10 cellular contexts compared by ENCODE assay signal in the genomic region with DNA sequence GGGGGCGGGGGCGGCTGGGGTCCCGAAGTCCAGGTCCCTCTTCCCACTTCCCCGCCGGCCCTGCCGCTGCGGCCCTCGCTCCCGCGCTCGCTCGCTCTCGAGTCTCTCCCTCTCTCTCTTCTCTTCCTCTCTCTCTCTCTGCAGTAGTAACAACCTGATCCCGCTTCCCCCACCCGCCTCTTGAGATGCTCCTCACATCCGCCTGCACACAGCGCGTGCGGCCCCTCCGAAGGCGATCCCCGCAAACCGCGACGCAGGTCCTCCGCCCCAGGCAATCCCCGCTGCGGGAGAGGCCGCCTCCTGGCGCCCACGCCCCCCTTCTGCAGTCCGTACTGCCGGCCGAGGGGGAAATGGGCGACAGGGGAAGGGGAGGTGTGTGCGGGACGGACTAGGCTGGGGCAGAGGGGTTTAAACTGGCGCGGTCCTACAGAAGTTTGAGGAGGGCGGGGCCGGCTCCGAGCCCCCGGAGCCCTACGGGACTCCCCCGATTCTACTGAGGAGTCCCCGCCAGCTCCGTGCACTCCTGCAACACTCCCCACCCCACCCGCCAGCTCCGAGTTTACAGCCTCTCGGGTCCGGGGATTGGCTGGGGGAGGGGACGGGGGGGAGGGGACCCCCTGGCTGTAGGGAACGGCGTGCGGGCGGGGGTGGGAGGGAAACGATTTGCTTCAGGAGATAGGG. TPM values are rescaled to one million over a fixed set of nuclear protein-coding genes. Genes with fewer than 3 reads are reported as not detected.
DNase-seq lines count a peak whose midpoint lies in the region; ATAC-seq, FAIRE-seq and TF ChIP-seq lines count a peak whose summit lies in the region.
"Not testable (repeated sequence)": the region's sequence is repeated elsewhere in the genome, so short reads cannot be mapped to it uniquely, and the experiment has no call there.
"Had no signal": no experiment of that assay in that cellular context is flagged by ENCODE, and none has a peak within 500 bp of the region (broad histone marks: within the 10 kb centered on the region; RNA-seq: fewer than 3 reads in every experiment).

No MANE protein-coding gene starts in this region.

- H3K4me3 Mint-ChIP-seq in CD4-positive, CD25-positive, alpha-beta regulatory T cell, result not testable (repeated sequence)
- H3K4me3 Mint-ChIP-seq in T-cell, result peak overlapping the region in 2 of 3 donors; percentile 50 to 64
- peak overlapping the region in 3 of 5 experiments; percentile 66 to 75 (median 67) for H3K4me3 Mint-ChIP-seq in brain
- H3K4me3 Mint-ChIP-seq in mesothelial cell of epicardium, result peak overlapping the region; percentile 24

- intact Hi-C loops in left ventricle myocardium superior (cut with micrococcal nuclease); pancreas (cut with DNase I); upper lobe of right lung (cut with DNase I): not testable (repeated sequence)

- TF ChIP-seq CTCF in brain (conservative IDR thresholded peaks at IDR 0.05); mesothelial cell of epicardium (IDR thresholded peaks at IDR 0.05; ENCODE audit: unreplicated experiment); pancreas (IDR thresholded peaks at IDR 0.05); upper lobe of right lung (IDR thresholded peaks at IDR 0.05): not testable (repeated sequence)

- H3K4me1 ChIP-seq in CD4-positive, CD25-positive, alpha-beta regulatory T cell (ENCODE audit: control insufficient read depth, insufficient read depth, low read length, poor library complexity, severe bottlenecking); pancreas; upper lobe of right lung: not testable (repeated sequence)

- H3K27me3 ChIP-seq in CD4-positive, CD25-positive, alpha-beta regulatory T cell (ENCODE audit: control insufficient read depth, insufficient read depth, low read length); pancreas; upper lobe of right lung: not testable (repeated sequence)

- not testable (repeated sequence) for FAIRE-seq in pancreas (lab: Jason Lieb, UNC)

- POLR2A ChIA-PET in T-cell (lab: Charles Lee), result not testable (repeated sequence)

- not testable (repeated sequence) for H3K27me3 Mint-ChIP-seq in CD4-positive, CD25-positive, alpha-beta regulatory T cell; T-cell; brain
- peaks cover 12% of the 10 kb centered on the region for H3K27me3 Mint-ChIP-seq in mesothelial cell of epicardium (ENCODE audit: low read depth)

- not testable (repeated sequence) for H3K36me3 ChIP-seq in CD4-positive, CD25-positive, alpha-beta regulatory T cell (ENCODE audit: control insufficient read depth, insufficient read depth, low read length); pancreas; upper lobe of right lung

- not testable (repeated sequence) for H3K4me3 ChIP-seq in CD4-positive, CD25-positive, alpha-beta regulatory T cell (ENCODE audit: low read depth, low read length); upper lobe of right lung
- peak overlapping the region in 1 of 4 donors; percentile 23 for H3K4me3 ChIP-seq in pancreas

- WGBS in pancreas, 2 donors, result 2 to 4% methylated on average over 16 to 20 of the region's 57 CpGs

- not testable (repeated sequence) for H3K9me3 Mint-ChIP-seq in CD4-positive, CD25-positive, alpha-beta regulatory T cell; T-cell; brain; mesothelial cell of epicardium

- not testable (repeated sequence) for H3K27ac Mint-ChIP-seq in CD4-positive, CD25-positive, alpha-beta regulatory T cell; T-cell; brain; mesothelial cell of epicardium

- CTCF ChIA-PET in T-cell (lab: Charles Lee), result not testable (repeated sequence)

- H3K4me1 Mint-ChIP-seq in CD4-positive, CD25-positive, alpha-beta regulatory T cell; T-cell; brain; mesothelial cell of epicardium: not testable (repeated sequence)

- not testable (repeated sequence) for DNase-seq in CD4-positive, CD25-positive, alpha-beta regulatory T cell; left ventricle myocardium superior; mesothelial cell of epicardium (ENCODE audit: low spot score in 2 of 2, unreplicated experiment in 2 of 2); upper lobe of right lung
- DNase-seq in T-cell (peak in 1 of 34 experiments; percentile 7), pancreas (peak in 1 of 6 donors; percentile 15)
- DNase-seq in activated CD8-positive, alpha-beta memory T cell treated with anti-CD3 and anti-CD28 coated beads for 24 hours, result peak; percentile 57

- not testable (repeated sequence) for H3K9me3 ChIP-seq in CD4-positive, CD25-positive, alpha-beta regulatory T cell (ENCODE audit: control insufficient read depth in 2 of 2, low read length in 2 of 2); pancreas; upper lobe of right lung

- peak; percentile 40 to 52 for ATAC-seq in CD4-positive, CD25-positive, alpha-beta regulatory T cell (ENCODE audit: low read depth in 2 of 2)
- ATAC-seq in T-cell (replicated peaks in 1 of 4) (peak; percentile 65 to 77 (median 70)), left ventricle myocardium superior (peak; percentile 25), pancreas (peak; percentile 15 to 34 (median 24)), upper lobe of right lung (peak; percentile 8)

- not testable (repeated sequence) for H3K27ac ChIP-seq in CD4-positive, CD25-positive, alpha-beta regulatory T cell (ENCODE audit: insufficient read depth, low read length, poor library complexity, severe bottlenecking); pancreas; upper lobe of right lung

- H3K36me3 Mint-ChIP-seq in CD4-positive, CD25-positive, alpha-beta regulatory T cell; T-cell; brain; mesothelial cell of epicardium: not testable (repeated sequence)

RNA-seq across cellular contexts. Expression of a gene that starts 57.4 kb away (rescaled TPM):
- total RNA-seq in CD4-positive, CD25-positive, alpha-beta regulatory T cell, result not detected
- polyA plus RNA-seq in CD4-positive, CD25-positive, alpha-beta regulatory T cell, result not detected
- total RNA-seq in T-cell (under 1 TPM; 0.26 to 0.82 (median 0.60) TPM), left ventricle myocardium superior (0.27 TPM), mesothelial cell of epicardium (0.51 to 0.56 TPM in 2 of 3 replicates, not detected in the other), pancreas (under 1 TPM in 4 of 6 donors, not detected in 2; 0.19 to 0.95 (median 0.78) TPM), upper lobe of right lung (0.20 TPM)
- polyA plus RNA-seq in brain (ENCODE audit: insufficient read depth, low read depth, low replicate concordance) (not detected), pancreas (under 1 TPM; 0.21 to 0.53 TPM)
- total RNA-seq: Caco-2, PC-9 had no signal

Comparison
In these comparisons a context has a peak if more than half of its experiments do, and no peak if none do; other contexts are left out.
1. ATAC-seq: peak in every context shown above with its lines; median percentile 70 in T-cell; 46 in CD4-positive, CD25-positive, alpha-beta regulatory T cell; 25 in left ventricle myocardium superior; 24 in pancreas; 8 in upper lobe of right lung.